Comparison of ENCODE assay signal across 18 cellular contexts in genomic region chr1:154414606-154415005, GRCh38. TPM values are rescaled to one million over a fixed set of nuclear protein-coding genes. Genes with fewer than 3 reads are reported as not detected.
DNase-seq lines count a peak whose midpoint lies in the region; ATAC-seq, FAIRE-seq and TF ChIP-seq lines count a peak whose summit lies in the region.
"Had no signal": no experiment of that assay in that cellular context is flagged by ENCODE, and none has a peak within 500 bp of the region (broad histone marks: within the 10 kb centered on the region; RNA-seq: fewer than 3 reads in every experiment).

No MANE protein-coding gene starts in this region.

- no peak overlapping the region for H3K4me3 ChIP-seq in LNCaP clone FGC (ENCODE audit: low read depth, low read length)
- no peak overlapping the region for H3K4me3 ChIP-seq in HepG2 (replicated peaks in 1 of 3; ENCODE audit: insufficient read depth in 1 of 3, low read depth in 2 of 3, low read length in 3 of 3)
- H3K4me3 ChIP-seq in gastrocnemius medialis: peak overlapping the region in 1 of 4 donors; percentile 20
- H3K4me3 ChIP-seq: skin epidermis had no signal

- H4K20me1 ChIP-seq in HepG2 (ENCODE audit: insufficient read depth, low read length): no peaks in the 10 kb centered on the region

- FAIRE-seq in HepG2 (lab: Jason Lieb, UNC) (no peak), frontal cortex (lab: Jason Lieb, UNC) (no peak)
- FAIRE-seq: islet of Langerhans had no signal

- H3K27me3 Mint-ChIP-seq in chondrocyte (ENCODE audit: low read depth) (no peaks in the 10 kb centered on the region), glutamatergic neuron (ENCODE audit: unreplicated experiment) (peaks cover 7% of the 10 kb centered on the region)
- H3K27me3 Mint-ChIP-seq: activated CD8-positive, alpha-beta T cell treated with anti-CD3 and anti-CD28 coated beads for 36 hours had no signal

- H3K9me3 ChIP-seq in HepG2 (ENCODE audit: low read length) (no peaks in the 10 kb centered on the region), gastrocnemius medialis (no peaks in the 10 kb centered on the region)

- H3K27me3 ChIP-seq in HepG2 (ENCODE audit: control insufficient read depth in 1 of 2, insufficient read depth in 2 of 2, low read length in 2 of 2) (no peaks in the 10 kb centered on the region), gastrocnemius medialis (no peaks in the 10 kb centered on the region)

- no peak overlapping the region for H3K4me2 ChIP-seq in HepG2 (ENCODE audit: low read depth, low read length)

- H3K9ac ChIP-seq in HepG2 (ENCODE audit: insufficient read depth, low read depth, low read length): no peak overlapping the region

- CTCF ChIA-PET in HepG2 (lab: Yijun Ruan, JAX; ENCODE audit: low intra/inter-chr PET ratio, low total read pairs): no interaction called here

- H3K36me3 Mint-ChIP-seq in chondrocyte (ENCODE audit: low read depth): no peaks in the 10 kb centered on the region
- H3K36me3 Mint-ChIP-seq in glutamatergic neuron (ENCODE audit: unreplicated experiment): no peaks in the 10 kb centered on the region

- H3K27ac ChIP-seq in HepG2 (ENCODE audit: extremely low read length, insufficient read depth, low read length) (no peak overlapping the region), gastrocnemius medialis (peak overlapping the region; percentile 99 to 100 (median 100))

- TF ChIP-seq EP300 in HepG2 (IDR thresholded peaks at IDR 0.05; ENCODE audit: low read depth in 2 of 2, low read length in 2 of 2): no peak
- no peak for TF ChIP-seq EP300 in HepG2 (CRISPR knock-in tag; IDR thresholded peaks at IDR 0.05; ENCODE audit: borderline replicate concordance)

- no peak overlapping the region for H3K4me3 Mint-ChIP-seq in chondrocyte (ENCODE audit: unreplicated experiment)
- H3K4me3 Mint-ChIP-seq in glutamatergic neuron (ENCODE audit: unreplicated experiment): no peak overlapping the region
- H3K4me3 Mint-ChIP-seq: activated CD8-positive, alpha-beta T cell treated with anti-CD3 and anti-CD28 coated beads for 36 hours; activated T-helper 1 cell treated with anti-CD3 and anti-CD28 coated beads, Interleukin-12 subunit alpha, Interleukin-12 subunit beta, Interleukin-2, Interleukin-4 antibody, amounts not matched to agents 30 ng/mL and 10 ng/mL and 1 ng/mL, durations not matched to agents 14 hours and 24 hours and 36 hours had no signal

- H2AFZ ChIP-seq in HepG2 (ENCODE audit: low read length): no peak overlapping the region

- H3K27ac Mint-ChIP-seq in chondrocyte (ENCODE audit: unreplicated experiment) (no peak overlapping the region), glutamatergic neuron (ENCODE audit: unreplicated experiment) (no peak overlapping the region)
- H3K27ac Mint-ChIP-seq: activated CD8-positive, alpha-beta T cell treated with anti-CD3 and anti-CD28 coated beads for 36 hours; activated T-helper 1 cell treated with anti-CD3 and anti-CD28 coated beads, Interleukin-12 subunit alpha, Interleukin-12 subunit beta, Interleukin-2, Interleukin-4 antibody, amounts not matched to agents 30 ng/mL and 10 ng/mL and 1 ng/mL, durations not matched to agents 14 hours and 24 hours and 36 hours had no signal

- in situ Hi-C loops in HepG2 (cut with HindIII; ENCODE audit: extremely low pct_ligation_motif_present, low pct_unique_long_range_greater_than_20kb): no loop called here
- in situ Hi-C loops in gastrocnemius medialis (cut with MboI; ENCODE audit: low sequenced_read_pairs in 4 of 4): no loop called here

- intact Hi-C loops in HepG2 (cut with micrococcal nuclease; ENCODE audit: unreplicated experiment): no loop called here
- intact Hi-C loops in gastrocnemius medialis (cut with DNase I; ENCODE audit: low total_unique reads): loop anchor here (5.0 kb wide), 1 partner anchor 222 kb away; the partner anchor contains the start of gene TPM3

- H3K4me1 ChIP-seq in HepG2 (ENCODE audit: insufficient read depth, low read length) (peaks cover 76% of the 10 kb centered on the region), gastrocnemius medialis (peaks cover 87% of the 10 kb centered on the region in 2 donors)

- H3K9me3 Mint-ChIP-seq in chondrocyte (ENCODE audit: low read depth) (no peaks in the 10 kb centered on the region), glutamatergic neuron (ENCODE audit: unreplicated experiment) (peaks cover 9% of the 10 kb centered on the region)
- H3K9me3 Mint-ChIP-seq: activated CD8-positive, alpha-beta T cell treated with anti-CD3 and anti-CD28 coated beads for 36 hours; activated T-helper 1 cell treated with anti-CD3 and anti-CD28 coated beads, Interleukin-12 subunit alpha, Interleukin-12 subunit beta, Interleukin-2, Interleukin-4 antibody, amounts not matched to agents 30 ng/mL and 10 ng/mL and 1 ng/mL, durations not matched to agents 14 hours and 24 hours and 36 hours had no signal

- TF ChIP-seq POLR2A in HepG2 (IDR thresholded peaks at IDR 0.05; ENCODE audit: insufficient read depth in 1 of 2, low read depth in 2 of 2, low read length in 2 of 2) (no peak), gastrocnemius medialis (IDR thresholded peaks at IDR 0.05) (peak in 1 of 2 donors; percentile 32)

- DNase-seq in LNCaP clone FGC (ENCODE audit: low read depth) (peak; percentile 50), chondrocyte (ENCODE audit: low spot score) (peak; percentile 47), HepG2 (ENCODE audit: low spot score) (no peak), gastrocnemius medialis (peak; percentile 96), frontal cortex (ENCODE audit: low spot score in 2 of 2) (no peak), glutamatergic neuron (no peak), DMS 273 (lab: John Stamatoyannopoulos, UW; ENCODE audit: unreplicated experiment) (no peak), NCI-H187 treated with DMSO at 0.1 percent for 48 hours (lab: John Stamatoyannopoulos, UW) (no peak)
- DNase-seq: activated CD8-positive, alpha-beta T cell treated with anti-CD3 and anti-CD28 coated beads for 36 hours; HCEC 1CT; IMR-90; NCI-H2029 treated with DMSO at 0.1 percent for 48 hours; NCI-H446 treated with DMSO at 0.1 percent for 48 hours; stimulated activated CD4-positive, alpha-beta T cell treated with anti-CD3 and anti-CD28 coated beads, Interleukin-2, amount 100 ng/mL, for 48 hours had no signal

- H3K4me1 Mint-ChIP-seq in chondrocyte (ENCODE audit: low read depth) (peaks cover 25% of the 10 kb centered on the region), glutamatergic neuron (ENCODE audit: low read depth, unreplicated experiment) (peaks cover under 1% of the 10 kb centered on the region)

- BruUV-seq in HepG2 (replicated peaks; lab: Mats Ljungman, UMichigan): no TSS peak

- TF ChIP-seq RAD21 in HepG2 (CRISPR knock-in tag; IDR thresholded peaks at IDR 0.05): no peak

- TF ChIP-seq CTCF in LNCaP clone FGC (IDR thresholded peaks at IDR 0.05; ENCODE audit: control insufficient read depth, extremely low read depth, insufficient read depth): no peak
- no peak for TF ChIP-seq CTCF in chondrocyte (IDR thresholded peaks at IDR 0.05)
- TF ChIP-seq CTCF in HepG2 (CRISPR knock-in tag; IDR thresholded peaks at IDR 0.05): no peak
- no peak for TF ChIP-seq CTCF in gastrocnemius medialis (IDR thresholded peaks at IDR 0.05 in 4 of 5, conservative IDR thresholded peaks at IDR 0.05 in 1 of 5)
- no peak for TF ChIP-seq CTCF in glutamatergic neuron (IDR thresholded peaks at IDR 0.05; ENCODE audit: partially characterized antibody, unreplicated experiment)

- ATAC-seq in HepG2 (no peak), gastrocnemius medialis (peak; percentile 39 to 50)
- ATAC-seq: activated CD8-positive, alpha-beta T cell treated with anti-CD3 and anti-CD28 coated beads for 36 hours had no signal

- POLR2A ChIA-PET in HepG2 (lab: Yijun Ruan, JAX): interaction anchor here (0.6 to 7.5 kb wide), 2 partner anchors 7 to 440 kb away, joined by 4 to 146 read pairs; partner anchors contain the start of gene IL6R

- WGBS in HepG2 (ENCODE audit: low lambda C conversion rate): 95% methylated on average over 6 of the region's 8 CpGs

- no peaks in the 10 kb centered on the region for H3K36me3 ChIP-seq in HepG2 (replicated peaks in 1 of 2; ENCODE audit: control insufficient read depth in 1 of 2, insufficient read depth in 2 of 2, low read length in 2 of 2)
- H3K36me3 ChIP-seq in gastrocnemius medialis: peaks cover 0 to 6% of the 10 kb centered on the region in 2 donors

- no peaks in the 10 kb centered on the region for H3K79me2 ChIP-seq in HepG2 (ENCODE audit: insufficient read depth, low read length)

TF ChIP-seq in HepG2, 621 proteins besides CTCF, POLR2A, EP300 and RAD21 (continues in another document):
- TF ChIP-seq ZNF773 (CRISPR knock-in tag; IDR thresholded peaks at IDR 0.05; ENCODE audit: borderline replicate concordance): no peak

RNA-seq across cellular contexts. Expression of gene IL6R, which starts 9.5 kb away (rescaled TPM):
- 1.1 to 1.4 TPM (median 1.3 TPM) in 3 replicates for total RNA-seq in chondrocyte
- total RNA-seq in HepG2 (2016; rRNA removed; fragmentation: Illumina TruSeq; extraction: Trizol): 3.5 and 5.0 TPM in 2 replicates
- 0.71 and 0.91 TPM in 2 replicates for total RNA-seq in HepG2 (2016; cell fraction: cytosol; rRNA removed; fragmentation: Illumina TruSeq; extraction: Trizol; ENCODE audit: low read depth)
- total RNA-seq in HepG2 (2016; cell fraction: insoluble cytoplasmic fraction; rRNA removed; fragmentation: Illumina TruSeq; extraction: Trizol): 1.9 and 4.6 TPM in 2 replicates
- 1.2 and 1.3 TPM in 2 replicates for total RNA-seq in HepG2 (2016; cell fraction: membrane; rRNA removed; fragmentation: Illumina TruSeq; extraction: Trizol)
- 3.7 and 4.0 TPM in 2 replicates for total RNA-seq in HepG2 (2016; cell fraction: nucleus; rRNA removed; fragmentation: Illumina TruSeq; extraction: Trizol)
- polyA plus RNA-seq in HepG2 (2011; rRNA removed): 24.5 and 30.5 TPM in 2 replicates
- polyA plus RNA-seq in HepG2 (2011; cell fraction: cytosol; rRNA removed): 15.2 and 20.2 TPM in 2 replicates
- polyA plus RNA-seq in HepG2 (2011; cell fraction: nucleus; rRNA removed): 15.9 and 16.7 TPM in 2 replicates
- polyA plus RNA-seq in HepG2 (2012): 13.7 and 18.5 TPM in 2 replicates
- polyA plus RNA-seq in HepG2 (2016; cell fraction: cytosol; fragmentation: Illumina TruSeq; extraction: Trizol; ENCODE audit: low read depth): 0.28 and 0.32 TPM in 2 replicates
- polyA plus RNA-seq in HepG2 (2016; cell fraction: insoluble cytoplasmic fraction; fragmentation: Illumina TruSeq; extraction: Trizol; ENCODE audit: low read depth): 1.4 and 2.1 TPM in 2 replicates
- polyA plus RNA-seq in HepG2 (2016; cell fraction: membrane; fragmentation: Illumina TruSeq; extraction: Trizol; ENCODE audit: low read depth): 0.60 and 0.65 TPM in 2 replicates
- 4.0 and 4.9 TPM in 2 replicates for polyA plus RNA-seq in HepG2 (2016; cell fraction: nucleus; fragmentation: Illumina TruSeq; extraction: Trizol; ENCODE audit: insufficient read depth, low read depth)
- 13.3 and 63.4 TPM in 2 replicates for polyA minus RNA-seq in HepG2 (2011; rRNA and poly(A)+ RNA removed; ENCODE audit: low replicate concordance)
- 10.3 and 13.7 TPM in 2 replicates for polyA minus RNA-seq in HepG2 (2011; cell fraction: cytosol; rRNA and poly(A)+ RNA removed)
- polyA minus RNA-seq in HepG2 (2011; cell fraction: nucleus; rRNA and poly(A)+ RNA removed): 13.4 and 13.8 TPM in 2 replicates
- total RNA-seq in gastrocnemius medialis: 100 to 1,000 TPM; 271 to 435 (median 367) TPM
- total RNA-seq in frontal cortex: 3.3 TPM
- total RNA-seq in glutamatergic neuron (ENCODE audit: unreplicated experiment): 1.6 TPM
- polyA plus RNA-seq: neural cell had no signal

Comparison
In these comparisons a context has a peak if more than half of its experiments do, and no peak if none do; other contexts are left out.
1. DNase-seq: peak in LNCaP clone FGC (single experiment), chondrocyte (single experiment) and gastrocnemius medialis (2 of 2); none in HepG2 (single experiment), frontal cortex (0 of 2), glutamatergic neuron (single experiment), DMS 273 (single experiment) and NCI-H187 treated with DMSO at 0.1 percent for 48 hours (single experiment).
2. RNA of gene IL6R, which starts 9.5 kb away (total RNA-seq): 271 to 435 TPM in gastrocnemius medialis; 0.71 to 5.0 TPM in HepG2, 3.3 TPM in frontal cortex (single experiment), 1.6 TPM in glutamatergic neuron (single experiment) and 1.1 to 1.4 TPM in chondrocyte; every median in the first group is over 10 times any median in the second.